In genomic region chrX:154545673-154546274, GRCh38 we compare ENCODE assay signal across 7 cellular contexts. TPM values are rescaled to one million over a fixed set of nuclear protein-coding genes. Genes with fewer than 3 reads are reported as not detected.
DNase-seq lines count a peak whose midpoint lies in the region; ATAC-seq and TF ChIP-seq lines count a peak whose summit lies in the region.

No MANE protein-coding gene starts in this region.

- H3K36me3 ChIP-seq in H7 (replicated peaks; ENCODE audit: control insufficient read depth, insufficient read depth, low read length) (no peaks in the 10 kb centered on the region; the same call in 1 of the 2 replicates), skeletal muscle tissue (ENCODE audit: control insufficient read depth in 3 of 3, insufficient read depth in 3 of 3, low read length in 3 of 3) (no peaks in the 10 kb centered on the region)

- DNase-seq in H7: no peak
- no peak for DNase-seq in T-cell
- DNase-seq in foreskin fibroblast: no peak
- no peak for DNase-seq in DMS 273 treated with DMSO at 0.1 percent for 48 hours (lab: John Stamatoyannopoulos, UW)
- no peak for DNase-seq in NCI-H748 treated with DMSO at 0.1 percent for 48 hours (lab: John Stamatoyannopoulos, UW)
- DNase-seq in NCI-H2029 treated with DMSO at 0.1 percent for 48 hours (lab: John Stamatoyannopoulos, UW): no peak

- CTCF ChIA-PET in T-cell (lab: Charles Lee): interaction anchor here in 1 of 2 donors (0.6 kb wide), 3 partner anchors 12 to 238 kb away, joined by 3 to 5 read pairs (median 3); no protein-coding TSS in a partner anchor

- no peaks in the 10 kb centered on the region for H3K9me3 ChIP-seq in skeletal muscle tissue (ENCODE audit: control insufficient read depth in 3 of 3, low read length in 3 of 3)

- peaks cover 0 to 4% of the 10 kb centered on the region in 2 donors for H3K27me3 Mint-ChIP-seq in T-cell

- peak overlapping the region; percentile 70 to 90 (median 75) for H3K4me3 Mint-ChIP-seq in T-cell

- peaks cover 42 to 57% (median 44%) of the 10 kb centered on the region in 3 donors for H3K4me1 Mint-ChIP-seq in T-cell

- ATAC-seq in T-cell (replicated peaks in 1 of 4): no peak

- no peak for TF ChIP-seq CTCF in foreskin fibroblast (IDR thresholded peaks at IDR 0.05; ENCODE audit: low read depth, low read length)

- H3K36me3 Mint-ChIP-seq in T-cell: peaks cover 6% of the 10 kb centered on the region

- H3K27ac Mint-ChIP-seq in T-cell: peak overlapping the region; percentile 27 to 61

- peak overlapping the region; percentile 66 for H3K4me3 ChIP-seq in H7 (ENCODE audit: insufficient read depth, low read depth, low read length)
- H3K4me3 ChIP-seq in foreskin fibroblast (ENCODE audit: low read depth in 1 of 2, low read length in 2 of 2): peak overlapping the region; percentile 69 to 93
- H3K4me3 ChIP-seq in skeletal muscle tissue (ENCODE audit: low read length in 3 of 3): peak overlapping the region; percentile 72 to 79 (median 75)

- no peaks in the 10 kb centered on the region for H3K9me3 Mint-ChIP-seq in T-cell

- H3K27me3 ChIP-seq in H7 (ENCODE audit: control insufficient read depth, insufficient read depth, low read length): no peaks in the 10 kb centered on the region
- no peaks in the 10 kb centered on the region for H3K27me3 ChIP-seq in skeletal muscle tissue (ENCODE audit: control insufficient read depth in 3 of 3, insufficient read depth in 3 of 3, low read length in 3 of 3)

- peak overlapping the region in 2 of 3 donors; percentile 65 to 76 for H3K9ac ChIP-seq in skeletal muscle tissue (ENCODE audit: low read depth in 1 of 3, low read length in 3 of 3)

- no peak overlapping the region for H3K27ac ChIP-seq in skeletal muscle tissue (ENCODE audit: low read depth, low read length)

- POLR2A ChIA-PET in T-cell (lab: Charles Lee): interaction anchor here in 1 of 2 donors (0.7 to 1.0 kb wide), 2 partner anchors 29 to 717 kb away, joined by 7 to 11 read pairs; no protein-coding TSS in a partner anchor

- H3K4me1 ChIP-seq in skeletal muscle tissue (ENCODE audit: control insufficient read depth in 3 of 3, insufficient read depth in 3 of 3, low read length in 3 of 3): peaks cover 27 to 48% (median 33%) of the 10 kb centered on the region in 3 donors

RNA-seq across cellular contexts. Expression of gene G6PD, which starts 0.9 kb away (rescaled TPM):
- 51.8 and 58.0 TPM in 2 replicates for total RNA-seq in H7 (2014; rRNA removed; shearing (Covaris generic))
- 10 to 100 TPM; 46.0 to 59.5 (median 52.4) TPM for total RNA-seq in T-cell
- 10.4 TPM for total RNA-seq in skeletal muscle tissue

RNA-seq across cellular contexts. Expression of gene IKBKG, which starts 1.6 kb away (rescaled TPM):
- 22.1 and 24.3 TPM in 2 replicates for total RNA-seq in H7 (2014; rRNA removed; shearing (Covaris generic))
- 10 to 100 TPM; 32.4 to 59.1 (median 54.0) TPM for total RNA-seq in T-cell
- 6.8 TPM for total RNA-seq in skeletal muscle tissue

RNA-seq across cellular contexts. Expression of gene FAM3A, which starts 29.7 kb away (rescaled TPM):
- total RNA-seq in H7 (2014; rRNA removed; shearing (Covaris generic)): 31.6 and 42.5 TPM in 2 replicates
- total RNA-seq in T-cell (10 to 100 TPM; 33.9 to 67.6 (median 57.8) TPM), skeletal muscle tissue (15.7 TPM)

RNA-seq across cellular contexts. Expression of gene CTAG1A, which starts 39.2 kb away (rescaled TPM):
- total RNA-seq in H7 (2014; rRNA removed; shearing (Covaris generic)): not detected in 2 replicates
- total RNA-seq in T-cell (not detected), skeletal muscle tissue (not detected)

RNA-seq across cellular contexts. Expression of gene SLC10A3, which starts 55.3 kb away (rescaled TPM):
- 17.0 and 18.4 TPM in 2 replicates for total RNA-seq in H7 (2014; rRNA removed; shearing (Covaris generic))
- total RNA-seq in T-cell (10 to 100 TPM; 15.6 to 31.3 (median 25.9) TPM), skeletal muscle tissue (3.1 TPM)
